10 cellular contexts compared by ENCODE assay signal in genomic region chr3:70360985-70361384, GRCh38. TPM values are rescaled to one million over a fixed set of nuclear protein-coding genes. Genes with fewer than 3 reads are reported as not detected.
DNase-seq lines count a peak whose midpoint lies in the region; ATAC-seq and TF ChIP-seq lines count a peak whose summit lies in the region.
"Had no signal": no experiment of that assay in that cellular context is flagged by ENCODE, and none has a peak within 500 bp of the region (broad histone marks: within the 10 kb centered on the region; RNA-seq: fewer than 3 reads in every experiment).

No MANE protein-coding gene starts in this region.

- intact Hi-C loops in body of pancreas (cut with DNase I), result no loop called here
- intact Hi-C loops in psoas muscle (cut with DNase I), result no loop called here

- 35 to 49% methylated on average over 3 of the region's 3 CpGs for WGBS in body of pancreas, 2 donors
- 63 to 70% (median 64%) methylated on average over 3 of the region's 3 CpGs for WGBS in psoas muscle, 3 donors
- 68 to 79% methylated on average over 3 of the region's 3 CpGs for WGBS in gastroesophageal sphincter (ENCODE audit: low coverage in 1 of 2), 2 donors

- no peak for TF ChIP-seq CTCF in body of pancreas (IDR thresholded peaks at IDR 0.05)
- TF ChIP-seq CTCF in psoas muscle (IDR thresholded peaks at IDR 0.05), result no peak
- no peak for TF ChIP-seq CTCF in gastroesophageal sphincter (IDR thresholded peaks at IDR 0.05)

- H3K36me3 ChIP-seq in body of pancreas (replicated peaks in 1 of 2; ENCODE audit: insufficient read depth in 1 of 2, low read depth in 2 of 2), result no peaks in the 10 kb centered on the region
- no peaks in the 10 kb centered on the region for H3K36me3 ChIP-seq in psoas muscle (ENCODE audit: insufficient read depth in 1 of 2, low read depth in 1 of 2)
- no peaks in the 10 kb centered on the region for H3K36me3 ChIP-seq in gastroesophageal sphincter
- H3K36me3 ChIP-seq: stomach had no signal

- no peaks in the 10 kb centered on the region for H3K36me3 Mint-ChIP-seq in activated naive CD4-positive, alpha-beta T cell treated with anti-CD3 and anti-CD28 coated beads, Interleukin-2, amount 50 U/mL, for 72 hours

- peaks cover 0 to 5% of the 10 kb centered on the region in 2 donors for H3K9me3 Mint-ChIP-seq in activated naive CD4-positive, alpha-beta T cell treated with anti-CD3 and anti-CD28 coated beads, Interleukin-2, amount 50 U/mL, for 72 hours

- no peak overlapping the region for H3K4me3 ChIP-seq in body of pancreas
- H3K4me3 ChIP-seq in psoas muscle, result no peak overlapping the region
- H3K4me3 ChIP-seq in gastroesophageal sphincter, result no peak overlapping the region
- H3K4me3 ChIP-seq: stomach had no signal

- ATAC-seq in activated naive CD4-positive, alpha-beta T cell treated with anti-CD3 and anti-CD28 coated beads, Interleukin-2, amount 50 U/mL, for 72 hours, result peak; percentile 29 to 77
- peak; percentile 95 for ATAC-seq in HG02884 (IDR thresholded peaks at IDR 0.05; ENCODE audit: unreplicated experiment)
- peak; percentile 68 for ATAC-seq in stimulated activated naive CD8-positive, alpha-beta T cell treated with anti-CD3 and anti-CD28 coated beads, Interleukin-15, Interleukin-2, amounts not matched to agents 100 U/mL and 50 U/mL, for 24 hours
- ATAC-seq in body of pancreas, result no peak
- ATAC-seq in psoas muscle, result no peak
- ATAC-seq in gastroesophageal sphincter, result no peak

- no peaks in the 10 kb centered on the region for H3K4me1 ChIP-seq in body of pancreas
- no peaks in the 10 kb centered on the region for H3K4me1 ChIP-seq in psoas muscle
- no peaks in the 10 kb centered on the region for H3K4me1 ChIP-seq in gastroesophageal sphincter

- H3K27ac ChIP-seq in body of pancreas (no peak overlapping the region), psoas muscle (no peak overlapping the region), gastroesophageal sphincter (no peak overlapping the region)
- H3K27ac ChIP-seq: stomach had no signal

- H3K27ac Mint-ChIP-seq in activated naive CD4-positive, alpha-beta T cell treated with anti-CD3 and anti-CD28 coated beads, Interleukin-2, amount 50 U/mL, for 72 hours, result no peak overlapping the region

- H3K9me3 ChIP-seq in body of pancreas (no peaks in the 10 kb centered on the region), psoas muscle (peaks cover 10% of the 10 kb centered on the region), gastroesophageal sphincter (peaks cover 0 to 13% (median 1%) of the 10 kb centered on the region in 3 donors)

- TF ChIP-seq EP300 in gastroesophageal sphincter (IDR thresholded peaks at IDR 0.05), result no peak

- no peak for DNase-seq in activated naive CD4-positive, alpha-beta T cell treated with anti-CD3 and anti-CD28 coated beads, Interleukin-2, amount 50 U/mL, for 72 hours (ENCODE audit: low spot score in 2 of 2)
- no peak for DNase-seq in activated naive CD4-positive, alpha-beta T cell treated with anti-CD3 and anti-CD28 coated beads, Interleukin-2, amount 50 U/mL, for 16 hours
- peak; percentile 55 for DNase-seq in RKO (ENCODE audit: low spot score)
- no peak for DNase-seq in stimulated activated naive CD8-positive, alpha-beta T cell treated with anti-CD3 and anti-CD28 coated beads, Interleukin-15, Interleukin-2, amounts not matched to agents 100 U/mL and 50 U/mL, for 24 hours
- no peak for DNase-seq in body of pancreas
- DNase-seq in psoas muscle, result no peak
- DNase-seq: stomach had no signal

- TF ChIP-seq POLR2A in body of pancreas (IDR thresholded peaks at IDR 0.05), result no peak
- TF ChIP-seq POLR2A in gastroesophageal sphincter (IDR thresholded peaks at IDR 0.05), result no peak

- no peaks in the 10 kb centered on the region for H3K27me3 ChIP-seq in body of pancreas
- H3K27me3 ChIP-seq in psoas muscle (ENCODE audit: insufficient read depth in 3 of 3, low read length in 2 of 3), result no peaks in the 10 kb centered on the region
- H3K27me3 ChIP-seq in gastroesophageal sphincter, result no peaks in the 10 kb centered on the region
- H3K27me3 ChIP-seq: stomach had no signal

RNA-seq across cellular contexts. Expression of gene MDFIC2, which starts 48.5 kb away (rescaled TPM):
- not detected for total RNA-seq in activated naive CD4-positive, alpha-beta T cell treated with anti-CD3 and anti-CD28 coated beads, Interleukin-2, amount 50 U/mL, for 72 hours
- total RNA-seq in body of pancreas (not detected), psoas muscle (not detected), gastroesophageal sphincter (not detected)
- polyA plus RNA-seq in psoas muscle, result not detected
- total RNA-seq: neural crest cell, stomach had no signal
- polyA plus RNA-seq: stomach had no signal

Comparison
In these comparisons a context has a peak if more than half of its experiments do, and no peak if none do; other contexts are left out.
1. ATAC-seq: peak in activated naive CD4-positive, alpha-beta T cell treated with anti-CD3 and anti-CD28 coated beads, Interleukin-2, amount 50 U/mL, for 72 hours (2 of 2), HG02884 (single experiment) and stimulated activated naive CD8-positive, alpha-beta T cell treated with anti-CD3 and anti-CD28 coated beads, Interleukin-15, Interleukin-2, amounts not matched to agents 100 U/mL and 50 U/mL, for 24 hours (single experiment); none in body of pancreas (single experiment), psoas muscle (0 of 4) and gastroesophageal sphincter (single experiment).